30 cellular contexts compared by ENCODE assay signal in genomic region chr14:53003776-53004175, GRCh38. TPM values are rescaled to one million over a fixed set of nuclear protein-coding genes. Genes with fewer than 3 reads are reported as not detected.
"Had no signal": no experiment of that assay in that cellular context is flagged by ENCODE, and none has a peak within 500 bp of the region (broad histone marks: within the 10 kb centered on the region; RNA-seq: fewer than 3 reads in every experiment).

No MANE protein-coding gene starts in this region.

- DNase-seq: naive B cell; naive thymus-derived CD8-positive, alpha-beta T cell; nephron progenitor cell; occipital lobe; ovary; posterior cingulate gyrus; psoas muscle; right cardiac atrium; right lobe of liver; sigmoid colon; small intestine; stimulated activated CD4-positive, alpha-beta T cell treated with anti-CD3 and anti-CD28 coated beads, Interleukin-15, amount 100 ng/mL, for 24 hours; stimulated activated CD4-positive, alpha-beta T cell treated with anti-CD3 and anti-CD28 coated beads, Interleukin-2, amount 100 ng/mL, for 24 hours; stimulated activated CD4-positive, alpha-beta T cell treated with anti-CD3 and anti-CD28 coated beads, Interleukin-2, amount 100 ng/mL, for 48 hours; stimulated activated CD4-positive, alpha-beta T cell treated with anti-CD3 and anti-CD28 coated beads, Interleukin-4, amount 100 ng/mL, for 24 hours; stimulated activated naive B cell treated with anti-CD40 and anti-IgM and Interleukin-4, amounts not matched to agents 10 μg/mL and 1 μg/mL and 100 μg/mL, for 72 hours; stimulated activated naive CD4-positive, alpha-beta T cell treated with Interleukin-2 at 50 U/mL for 16 hours; stimulated activated naive CD8-positive, alpha-beta T cell treated with anti-CD3 and anti-CD28 coated beads, Interleukin-15, amount 100 ng/mL, for 72 hours; substantia nigra; testis; tibial artery; transverse colon; upper lobe of right lung; uterus had no signal

- H3K27ac Mint-ChIP-seq: naive B cell; naive thymus-derived CD8-positive, alpha-beta T cell; natural killer cell treated with Interleukin-12 subunit alpha and Interleukin-12 subunit beta and Interleukin-15 and Interleukin-18, amount 100 ng/mL, for 72 hours; nephron progenitor cell; neural progenitor cell; stimulated activated effector memory CD8-positive, alpha-beta T cell treated with anti-CD3 and anti-CD28 coated beads, Interleukin-12 subunit alpha, Interleukin-12 subunit beta, amount 100 ng/mL, for 72 hours; stimulated activated naive B cell treated with anti-CD40 and anti-IgM and Interleukin-4, amounts not matched to agents 10 μg/mL and 1 μg/mL and 100 μg/mL, for 72 hours; stimulated activated naive CD8-positive, alpha-beta T cell treated with anti-CD3 and anti-CD28 coated beads, Interleukin-15, amount 100 ng/mL, for 72 hours; type B pancreatic cell had no signal

- H3K27ac ChIP-seq: neural progenitor cell, ovary, parathyroid adenoma, psoas muscle, right lobe of liver, sigmoid colon, suprapubic skin, testis, tibial artery, transverse colon, upper lobe of right lung, uterus had no signal

- FAIRE-seq: small intestine had no signal

- H3K36me3 Mint-ChIP-seq: naive B cell; naive thymus-derived CD8-positive, alpha-beta T cell; natural killer cell treated with Interleukin-12 subunit alpha and Interleukin-12 subunit beta and Interleukin-15 and Interleukin-18, amount 100 ng/mL, for 72 hours; neural progenitor cell; stimulated activated effector memory CD8-positive, alpha-beta T cell treated with anti-CD3 and anti-CD28 coated beads, Interleukin-12 subunit alpha, Interleukin-12 subunit beta, amount 100 ng/mL, for 72 hours; stimulated activated naive B cell treated with anti-CD40 and anti-IgM and Interleukin-4, amounts not matched to agents 10 μg/mL and 1 μg/mL and 100 μg/mL, for 72 hours; type B pancreatic cell had no signal

- H3K4me3 Mint-ChIP-seq: naive B cell; naive thymus-derived CD8-positive, alpha-beta T cell; natural killer cell treated with Interleukin-12 subunit alpha and Interleukin-12 subunit beta and Interleukin-15 and Interleukin-18, amount 100 ng/mL, for 72 hours; nephron progenitor cell; neural progenitor cell; stimulated activated effector memory CD8-positive, alpha-beta T cell treated with anti-CD3 and anti-CD28 coated beads, Interleukin-12 subunit alpha, Interleukin-12 subunit beta, amount 100 ng/mL, for 72 hours; stimulated activated naive B cell treated with anti-CD40 and anti-IgM and Interleukin-4, amounts not matched to agents 10 μg/mL and 1 μg/mL and 100 μg/mL, for 72 hours; stimulated activated naive CD8-positive, alpha-beta T cell treated with anti-CD3 and anti-CD28 coated beads, Interleukin-15, amount 100 ng/mL, for 72 hours; type B pancreatic cell had no signal

- H3K27me3 ChIP-seq: neural progenitor cell, ovary, right lobe of liver, sigmoid colon, suprapubic skin, testis, tibial artery, transverse colon, upper lobe of right lung, uterus had no signal

- H3K4me3 ChIP-seq: neural progenitor cell, ovary, psoas muscle, right lobe of liver, sigmoid colon, suprapubic skin, testis, tibial artery, transverse colon, upper lobe of right lung, uterus had no signal

- H2AFZ ChIP-seq: neural progenitor cell, parathyroid adenoma had no signal

- ATAC-seq: naive thymus-derived CD8-positive, alpha-beta T cell; natural killer cell treated with Interleukin-12 subunit alpha and Interleukin-12 subunit beta and Interleukin-15 and Interleukin-18, amount 100 ng/mL, for 72 hours; psoas muscle; right cardiac atrium; right lobe of liver; stimulated activated effector memory CD8-positive, alpha-beta T cell treated with anti-CD3 and anti-CD28 coated beads, Interleukin-12 subunit alpha, Interleukin-12 subunit beta, amount 100 ng/mL, for 72 hours; stimulated activated naive B cell treated with anti-CD40 and anti-IgM and Interleukin-4, amounts not matched to agents 10 μg/mL and 1 μg/mL and 100 μg/mL, for 72 hours; stimulated activated naive CD8-positive, alpha-beta T cell treated with anti-CD3 and anti-CD28 coated beads, Interleukin-15, amount 100 ng/mL, for 72 hours; upper lobe of right lung had no signal

- H3K9me3 Mint-ChIP-seq: natural killer cell treated with Interleukin-12 subunit alpha and Interleukin-12 subunit beta and Interleukin-15 and Interleukin-18, amount 100 ng/mL, for 72 hours; neural progenitor cell; stimulated activated effector memory CD8-positive, alpha-beta T cell treated with anti-CD3 and anti-CD28 coated beads, Interleukin-12 subunit alpha, Interleukin-12 subunit beta, amount 100 ng/mL, for 72 hours; type B pancreatic cell had no signal

- H3K9me3 ChIP-seq: ovary, psoas muscle, right lobe of liver, sigmoid colon, suprapubic skin, testis, tibial artery, transverse colon, upper lobe of right lung, uterus had no signal

- H3K27me3 Mint-ChIP-seq: stimulated activated naive B cell treated with anti-CD40 and anti-IgM and Interleukin-4, amounts not matched to agents 10 μg/mL and 1 μg/mL and 100 μg/mL, for 72 hours; stimulated activated naive CD8-positive, alpha-beta T cell treated with anti-CD3 and anti-CD28 coated beads, Interleukin-15, amount 100 ng/mL, for 72 hours had no signal

- H3K4me1 Mint-ChIP-seq: naive B cell; naive thymus-derived CD8-positive, alpha-beta T cell had no signal

- H3K9ac ChIP-seq: neural progenitor cell, parathyroid adenoma had no signal

- H3K4me1 ChIP-seq: neural progenitor cell, parathyroid adenoma, psoas muscle, right lobe of liver, suprapubic skin, testis, tibial artery, transverse colon, upper lobe of right lung, uterus had no signal

- H3K4me2 ChIP-seq: neural progenitor cell had no signal

- H3K36me3 ChIP-seq: neural progenitor cell, ovary, right lobe of liver, sigmoid colon, suprapubic skin, tibial artery, transverse colon, upper lobe of right lung, uterus had no signal

RNA-seq across cellular contexts. Expression of gene FERMT2, which starts 52.9 kb away (rescaled TPM):
- polyA plus RNA-seq: naive thymus-derived CD8-positive, alpha-beta T cell had no signal
